ENCODE assay signal across 26 cellular contexts in genomic region chr21:15741510-15741909, GRCh38. TPM values are rescaled to one million over a fixed set of nuclear protein-coding genes. Genes with fewer than 3 reads are reported as not detected.
DNase-seq lines count a peak whose midpoint lies in the region; ATAC-seq and TF ChIP-seq lines count a peak whose summit lies in the region.
"Had no signal": no experiment of that assay in that cellular context is flagged by ENCODE, and none has a peak within 500 bp of the region (broad histone marks: within the 10 kb centered on the region; RNA-seq: fewer than 3 reads in every experiment).

No MANE protein-coding gene starts in this region.

- no peak for TF ChIP-seq POLR2A in breast epithelium (IDR thresholded peaks at IDR 0.05)
- TF ChIP-seq POLR2A in esophagus muscularis mucosa (IDR thresholded peaks at IDR 0.05; ENCODE audit: low read depth) = no peak
- TF ChIP-seq POLR2A in lower leg skin (IDR thresholded peaks at IDR 0.05) = no peak

- DNase-seq in MCF 10A (ENCODE audit: unreplicated experiment) = peak; percentile 45
- DNase-seq in breast epithelium (ENCODE audit: low spot score in 2 of 2) = no peak
- DNase-seq in astrocyte of the spinal cord (ENCODE audit: low read depth, low spot score) = peak; percentile 67
- peak; percentile 31 for DNase-seq in glomerular visceral epithelial cell (ENCODE audit: extremely low spot score)
- no peak for DNase-seq in esophagus muscularis mucosa (ENCODE audit: extremely low spot score)
- DNase-seq in lower leg skin (ENCODE audit: low spot score in 2 of 2) = no peak
- DNase-seq: activated CD4-positive, alpha-beta T cell treated with anti-CD3 and anti-CD28 coated beads, Interleukin-2, amount 50 U/mL, for 48 hours; activated naive CD4-positive, alpha-beta T cell treated with anti-CD3 and anti-CD28 coated beads, Interleukin-2, amount 50 U/mL, for 16 hours; activated T-cell treated with anti-CD3 and anti-CD28 coated beads, Interleukin-2, amount 50 U/mL, for 1 hour; body of pancreas; CD4-positive, CD25-positive, alpha-beta regulatory T cell; cortex of kidney; DMS53; head of caudate nucleus; naive thymus-derived CD4-positive, alpha-beta T cell; NCI-H1092; NCI-H2081; NCI-H524 treated with DMSO at 0.1 percent for 48 hours; posterior cingulate gyrus; Right ventricle myocardium superior; small intestine; T-cell had no signal

- no peaks in the 10 kb centered on the region for H3K27me3 Mint-ChIP-seq in MCF 10A (ENCODE audit: insufficient read depth, unreplicated experiment)
- H3K27me3 Mint-ChIP-seq: CD4-positive, CD25-positive, alpha-beta regulatory T cell; naive thymus-derived CD4-positive, alpha-beta T cell; T-cell had no signal

- H3K36me3 Mint-ChIP-seq in MCF 10A (ENCODE audit: insufficient read depth, unreplicated experiment) = peaks cover 24% of the 10 kb centered on the region

- H3K27ac Mint-ChIP-seq in MCF 10A (ENCODE audit: low read depth, unreplicated experiment) = peak overlapping the region; percentile 44
- H3K27ac Mint-ChIP-seq: CD4-positive, CD25-positive, alpha-beta regulatory T cell; T-cell had no signal

- POLR2A ChIA-PET in MCF 10A (lab: Yijun Ruan, JAX) = interaction anchor here (0.6 to 2.2 kb wide), 3 partner anchors 9 to 66 kb away, joined by 3 to 7 read pairs (median 3); partner anchors contain the start of gene USP25

- intact Hi-C loops in MCF 10A (cut with micrococcal nuclease) = no loop called here
- intact Hi-C loops in breast epithelium (cut with DNase I; ENCODE audit: low total_unique reads) = no loop called here
- intact Hi-C loops in esophagus muscularis mucosa (cut with DNase I) = no loop called here
- intact Hi-C loops in lower leg skin (cut with DNase I; ENCODE audit: low total_unique reads) = no loop called here

- peaks cover 65% of the 10 kb centered on the region for H3K4me1 Mint-ChIP-seq in MCF 10A (ENCODE audit: insufficient read depth, unreplicated experiment)

- H3K4me3 Mint-ChIP-seq in MCF 10A (ENCODE audit: unreplicated experiment) = peak overlapping the region; percentile 45

- H3K27me3 ChIP-seq in breast epithelium (no peaks in the 10 kb centered on the region), esophagus muscularis mucosa (no peaks in the 10 kb centered on the region)
- H3K27me3 ChIP-seq: body of pancreas had no signal

- in situ Hi-C loops in astrocyte of the spinal cord (cut with HindIII; ENCODE audit: low sequenced_read_pairs) = no loop called here

- 17% methylated on average over 1 of the region's 1 CpG for WGBS in esophagus muscularis mucosa
- WGBS in lower leg skin, 2 donors = 19 to 33% methylated on average over 1 of the region's 1 CpG

- TF ChIP-seq CTCF in MCF 10A (IDR thresholded peaks at IDR 0.05; ENCODE audit: unreplicated experiment) (no peak), breast epithelium (IDR thresholded peaks at IDR 0.05) (no peak), astrocyte of the spinal cord (IDR thresholded peaks at IDR 0.05; ENCODE audit: low read depth, low read length) (no peak), esophagus muscularis mucosa (IDR thresholded peaks at IDR 0.05) (no peak), lower leg skin (IDR thresholded peaks at IDR 0.05) (no peak)

- BruUV-seq in MCF 10A (replicated peaks; lab: Mats Ljungman, UMichigan) = no TSS peak

- H3K4me3 ChIP-seq in breast epithelium = no peak overlapping the region
- H3K4me3 ChIP-seq in astrocyte of the spinal cord (ENCODE audit: low read depth, low read length) = no peak overlapping the region
- H3K4me3 ChIP-seq in esophagus muscularis mucosa = no peak overlapping the region
- no peak overlapping the region for H3K4me3 ChIP-seq in lower leg skin (ENCODE audit: low read depth, poor library complexity, severe bottlenecking)
- H3K4me3 ChIP-seq: body of pancreas, GM23338 had no signal

- H3K4me1 ChIP-seq in breast epithelium = peaks cover 0 to 1% of the 10 kb centered on the region in 2 donors
- H3K4me1 ChIP-seq in esophagus muscularis mucosa = peaks cover 40 to 72% (median 66%) of the 10 kb centered on the region in 4 donors

- H3K27ac ChIP-seq in breast epithelium = no peak overlapping the region
- H3K27ac ChIP-seq in esophagus muscularis mucosa (replicated peaks in 1 of 4) = no peak overlapping the region
- H3K27ac ChIP-seq: body of pancreas, epithelial cell of prostate had no signal

- H3K36me3 ChIP-seq in breast epithelium (no peaks in the 10 kb centered on the region), esophagus muscularis mucosa (no peaks in the 10 kb centered on the region)

- H3K9me3 ChIP-seq in breast epithelium (no peaks in the 10 kb centered on the region), esophagus muscularis mucosa (no peaks in the 10 kb centered on the region)
- H3K9me3 ChIP-seq: body of pancreas had no signal

- no peak for TF ChIP-seq EP300 in esophagus muscularis mucosa (IDR thresholded peaks at IDR 0.05)

- no peak for ATAC-seq in HG02588 (IDR thresholded peaks at IDR 0.05; ENCODE audit: unreplicated experiment)
- no peak for ATAC-seq in HG03520 (IDR thresholded peaks at IDR 0.05; ENCODE audit: unreplicated experiment)
- ATAC-seq: body of pancreas; naive thymus-derived CD4-positive, alpha-beta T cell; T-cell had no signal

- H3K9me3 Mint-ChIP-seq in MCF 10A (ENCODE audit: unreplicated experiment) = no peaks in the 10 kb centered on the region

- CTCF ChIA-PET in MCF 10A (lab: Yijun Ruan, JAX) = interaction anchor here (0.6 to 2.2 kb wide), 4 partner anchors 32 to 1554 kb away, joined by 3 to 11 read pairs (median 4); no protein-coding TSS in a partner anchor

RNA-seq across cellular contexts. Expression of gene USP25, which starts 11.7 kb away (rescaled TPM):
- total RNA-seq in MCF 10A (2022) (78.5 and 90.8 TPM in 2 replicates), breast epithelium (10 to 100 TPM; 52.8 to 78.4 (median 53.0) TPM), esophagus muscularis mucosa (10 to 100 TPM; 48.2 to 75.1 (median 60.0) TPM), lower leg skin (10 to 100 TPM; 20.4 to 37.4 (median 32.3) TPM)

Comparison
In these comparisons a context has a peak if more than half of its experiments do, and no peak if none do; other contexts are left out.
1. DNase-seq: peak in MCF 10A (single experiment), astrocyte of the spinal cord (single experiment) and glomerular visceral epithelial cell (single experiment); none in breast epithelium (0 of 2), esophagus muscularis mucosa (single experiment) and lower leg skin (0 of 2).